Comparison of ENCODE assay signal across 28 cellular contexts in genomic region chr6:92000112-92000511, GRCh38.
"Had no signal": no experiment of that assay in that cellular context is flagged by ENCODE, and none has a peak within 500 bp of the region (broad histone marks: within the 10 kb centered on the region; RNA-seq: fewer than 3 reads in every experiment).

No MANE protein-coding gene starts in this region.

- H3K9me3 ChIP-seq: colonic mucosa, esophagus muscularis mucosa, esophagus squamous epithelium, gastrocnemius medialis, gastroesophageal sphincter had no signal

- H3K27me3 ChIP-seq: colonic mucosa, dorsolateral prefrontal cortex, esophagus muscularis mucosa, esophagus squamous epithelium, foreskin keratinocyte, gastrocnemius medialis, gastroesophageal sphincter, heart left ventricle, heart right ventricle had no signal

- H3K4me1 ChIP-seq: colonic mucosa, esophagus muscularis mucosa, esophagus squamous epithelium, foreskin keratinocyte, gastrocnemius medialis, gastroesophageal sphincter, heart left ventricle, heart right ventricle had no signal

- H3K27ac ChIP-seq: colonic mucosa, coronary artery, dorsolateral prefrontal cortex, epithelial cell of prostate, esophagus muscularis mucosa, esophagus squamous epithelium, foreskin keratinocyte, gastrocnemius medialis, gastroesophageal sphincter, heart left ventricle, heart right ventricle had no signal

- FAIRE-seq: colon, endometrium, endothelial cell of umbilical vein, frontal cortex had no signal

- H3K4me3 ChIP-seq: colonic mucosa, coronary artery, dorsolateral prefrontal cortex, esophagus muscularis mucosa, esophagus squamous epithelium, gastrocnemius medialis, gastroesophageal sphincter, heart left ventricle, heart right ventricle had no signal

- ATAC-seq: effector memory CD8-positive, alpha-beta T cell; esophagus mucosa; foreskin keratinocyte; gastrocnemius medialis; gastroesophageal sphincter; heart left ventricle; heart right ventricle had no signal

- DNase-seq: colonic mucosa; cortex of kidney; dermis blood vessel endothelial cell; dorsolateral prefrontal cortex; effector CD4-positive, alpha-beta T cell; effector CD8-positive, alpha-beta T cell; effector memory CD4-positive, alpha-beta T cell; effector memory CD8-positive, alpha-beta T cell; endodermal cell; erythroblast; esophagus squamous epithelium; foreskin fibroblast; foreskin keratinocyte; foreskin melanocyte; gastrocnemius medialis; glutamatergic neuron; head of caudate nucleus; heart left ventricle; heart right ventricle had no signal

- H3K36me3 ChIP-seq: colonic mucosa, esophagus muscularis mucosa, esophagus squamous epithelium, gastrocnemius medialis, gastroesophageal sphincter, heart left ventricle, heart right ventricle had no signal
